Comparison of ENCODE assay signal across 9 cellular contexts in genomic region chr18:53070706-53071105, GRCh38.
"Had no signal": no experiment of that assay in that cellular context is flagged by ENCODE, and none has a peak within 500 bp of the region (broad histone marks: within the 10 kb centered on the region; RNA-seq: fewer than 3 reads in every experiment).

No MANE protein-coding gene starts in this region.

- H3K4me3 Mint-ChIP-seq: activated CD4-positive, alpha-beta memory T cell treated with anti-CD3 and anti-CD28 coated beads for 36 hours; activated naive CD8-positive, alpha-beta T cell treated with anti-CD3 and anti-CD28 coated beads, Interleukin-2, amount 50 U/mL, for 24 hours; immature natural killer cell; naive B cell had no signal

- H3K36me3 Mint-ChIP-seq: activated CD4-positive, alpha-beta memory T cell treated with anti-CD3 and anti-CD28 coated beads for 36 hours; immature natural killer cell; naive B cell had no signal

- H3K27me3 Mint-ChIP-seq: activated CD4-positive, alpha-beta memory T cell treated with anti-CD3 and anti-CD28 coated beads for 36 hours; activated naive CD8-positive, alpha-beta T cell treated with anti-CD3 and anti-CD28 coated beads, Interleukin-2, amount 50 U/mL, for 24 hours; naive B cell had no signal

- ATAC-seq: activated naive CD8-positive, alpha-beta T cell treated with anti-CD3 and anti-CD28 coated beads, Interleukin-2, amount 50 U/mL, for 24 hours had no signal

- DNase-seq: activated CD4-positive, alpha-beta memory T cell treated with anti-CD3 and anti-CD28 coated beads for 36 hours; activated naive CD4-positive, alpha-beta T cell; activated naive CD8-positive, alpha-beta T cell treated with anti-CD3 and anti-CD28 coated beads, Interleukin-2, amount 50 U/mL, for 24 hours; dorsolateral prefrontal cortex; immature natural killer cell; naive B cell; stimulated activated CD4-positive, alpha-beta T cell treated with anti-CD3 and anti-CD28 coated beads, Interleukin-2, amount 100 ng/mL, for 48 hours; stimulated activated naive CD4-positive, alpha-beta T cell treated with Interleukin-2 at 50 U/mL for 16 hours; testis had no signal

- H3K27ac Mint-ChIP-seq: activated CD4-positive, alpha-beta memory T cell treated with anti-CD3 and anti-CD28 coated beads for 36 hours; activated naive CD8-positive, alpha-beta T cell treated with anti-CD3 and anti-CD28 coated beads, Interleukin-2, amount 50 U/mL, for 24 hours; immature natural killer cell; naive B cell had no signal

- H3K4me1 Mint-ChIP-seq: activated naive CD8-positive, alpha-beta T cell treated with anti-CD3 and anti-CD28 coated beads, Interleukin-2, amount 50 U/mL, for 24 hours; immature natural killer cell; naive B cell had no signal

- H3K9me3 Mint-ChIP-seq: activated naive CD8-positive, alpha-beta T cell treated with anti-CD3 and anti-CD28 coated beads, Interleukin-2, amount 50 U/mL, for 24 hours had no signal
